26 cellular contexts compared by ENCODE assay signal in the genomic region with DNA sequence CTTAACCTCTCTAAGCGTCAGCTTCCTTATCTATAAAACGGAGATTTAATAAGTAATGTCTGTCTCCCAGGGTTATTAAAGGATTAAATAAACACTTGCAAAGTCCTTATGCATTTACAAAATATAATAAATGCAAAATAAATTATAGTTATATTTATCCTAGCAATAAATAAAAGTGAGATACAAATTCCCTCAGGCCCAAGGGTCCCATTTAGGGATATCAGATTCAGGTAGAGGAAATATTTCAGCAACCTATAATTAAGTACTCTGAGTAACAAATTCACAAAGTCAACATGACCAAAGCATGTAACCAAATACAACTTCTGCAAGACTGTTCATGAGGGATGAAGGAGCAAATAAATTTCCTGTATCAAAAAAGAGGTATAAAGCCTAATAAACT.
"Had no signal": no experiment of that assay in that cellular context is flagged by ENCODE, and none has a peak within 500 bp of the region (broad histone marks: within the 10 kb centered on the region; RNA-seq: fewer than 3 reads in every experiment).

No MANE protein-coding gene starts in this region.

- H3K9me3 Mint-ChIP-seq: effector memory CD8-positive, alpha-beta T cell; immature natural killer cell; natural killer cell; stimulated activated naive CD8-positive, alpha-beta T cell treated with anti-CD3 and anti-CD28 coated beads, Interleukin-15, amount 100 ng/mL, for 72 hours; type B pancreatic cell had no signal

- H3K27ac ChIP-seq: esophagus squamous epithelium, lower lobe of right lung, ovary, psoas muscle, sigmoid colon, spleen, suprapubic skin had no signal

- DNase-seq: cortex of kidney; effector memory CD8-positive, alpha-beta T cell; erythroblast; esophagus squamous epithelium; foreskin melanocyte; hypothalamus; immature natural killer cell; islet precursor cell; kidney glomerular epithelial cell; left colon; left ventricle myocardium superior; lower lobe of right lung; natural killer cell; occipital lobe; ovary; posterior cingulate gyrus; psoas muscle; right cardiac atrium; sigmoid colon; spleen; stimulated activated CD8-positive, alpha-beta memory T cell treated with anti-CD3 and anti-CD28 coated beads, Interleukin-4, amount 100 ng/mL, for 48 hours; stimulated activated naive CD4-positive, alpha-beta T cell; stimulated activated naive CD8-positive, alpha-beta T cell treated with anti-CD3 and anti-CD28 coated beads, Interleukin-15, amount 100 ng/mL, for 72 hours had no signal

- H3K4me3 Mint-ChIP-seq: effector memory CD8-positive, alpha-beta T cell; immature natural killer cell; natural killer cell; stimulated activated naive CD8-positive, alpha-beta T cell treated with anti-CD3 and anti-CD28 coated beads, Interleukin-15, amount 100 ng/mL, for 72 hours; type B pancreatic cell had no signal

- H3K27me3 Mint-ChIP-seq: effector memory CD8-positive, alpha-beta T cell; stimulated activated naive CD8-positive, alpha-beta T cell treated with anti-CD3 and anti-CD28 coated beads, Interleukin-15, amount 100 ng/mL, for 72 hours; type B pancreatic cell had no signal

- H3K4me1 Mint-ChIP-seq: natural killer cell; stimulated activated naive CD8-positive, alpha-beta T cell treated with anti-CD3 and anti-CD28 coated beads, Interleukin-15, amount 100 ng/mL, for 72 hours had no signal

- H3K4me3 ChIP-seq: esophagus squamous epithelium, lower lobe of right lung, ovary, psoas muscle, sigmoid colon, spleen, suprapubic skin had no signal

- H3K36me3 ChIP-seq: ovary had no signal

- H3K4me1 ChIP-seq: esophagus squamous epithelium, lower lobe of right lung, psoas muscle, sigmoid colon, spleen, suprapubic skin had no signal

- H3K27ac Mint-ChIP-seq: effector memory CD8-positive, alpha-beta T cell; immature natural killer cell; natural killer cell; type B pancreatic cell had no signal

- FAIRE-seq: endometrium had no signal

- ATAC-seq: effector memory CD8-positive, alpha-beta T cell; left colon; left ventricle myocardium superior; lower lobe of right lung; natural killer cell; psoas muscle; right cardiac atrium; stimulated activated naive CD8-positive, alpha-beta T cell treated with anti-CD3 and anti-CD28 coated beads, Interleukin-15, amount 100 ng/mL, for 72 hours had no signal

- H3K9me3 ChIP-seq: esophagus squamous epithelium, lower lobe of right lung, ovary, psoas muscle, sigmoid colon, spleen, suprapubic skin had no signal

- H3K27me3 ChIP-seq: esophagus squamous epithelium, ovary, sigmoid colon, spleen, suprapubic skin had no signal
